ENCODE assay signal across 37 cellular contexts in the genomic region with DNA sequence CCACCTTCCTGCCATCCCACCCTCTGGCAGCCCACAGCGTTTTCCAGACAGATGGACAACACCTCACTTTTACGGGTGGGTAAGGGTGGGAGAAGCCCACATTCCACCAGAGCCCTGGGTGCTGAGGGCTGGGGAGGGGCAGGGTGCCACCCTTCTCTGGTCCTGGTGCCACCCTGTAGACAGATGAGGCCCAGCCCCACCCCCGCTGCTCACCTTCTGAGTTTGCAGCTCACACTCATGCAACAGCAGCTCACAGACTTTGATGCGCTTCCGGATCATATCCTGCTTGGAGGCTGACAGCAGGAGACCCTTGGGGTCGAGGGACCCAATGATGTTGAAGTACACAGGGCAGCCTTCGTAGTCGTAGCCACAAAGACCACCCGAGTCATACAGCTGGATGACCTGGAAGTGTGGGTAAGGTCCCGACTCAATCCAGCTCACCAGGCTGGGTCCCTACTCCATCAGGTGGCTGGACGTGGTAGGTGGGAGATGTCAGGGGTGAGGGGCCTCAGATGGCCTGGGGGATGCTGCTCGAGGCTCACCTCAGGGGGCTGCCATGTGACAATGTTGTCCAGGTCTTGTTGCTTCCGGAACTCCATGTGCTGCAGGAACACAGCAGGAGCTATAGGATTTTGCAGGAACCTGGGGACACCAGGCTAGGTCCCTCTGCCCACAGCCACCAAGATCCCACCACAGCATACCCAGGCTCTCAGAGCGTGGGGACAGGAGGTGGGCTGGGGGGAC. TPM values are rescaled to one million over a fixed set of nuclear protein-coding genes. Genes with fewer than 3 reads are reported as not detected.
"Had no signal": no experiment of that assay in that cellular context is flagged by ENCODE, and none has a peak within 500 bp of the region (broad histone marks: within the 10 kb centered on the region; RNA-seq: fewer than 3 reads in every experiment).

No MANE protein-coding gene starts in this region.

- H3K4me2 ChIP-seq: neural progenitor cell, smooth muscle cell had no signal

- DNase-seq: naive thymus-derived CD4-positive, alpha-beta T cell; natural killer cell; nucleus accumbens; pancreas; right cardiac atrium; spleen; stimulated activated CD4-positive, alpha-beta T cell treated with anti-CD3 and anti-CD28 coated beads, Interleukin-12 subunit alpha, Interleukin-12 subunit beta, amount 100 ng/mL, for 4 hours; stimulated activated CD4-positive, alpha-beta T cell treated with anti-CD3 and anti-CD28 coated beads, Interleukin-1b, Interleukin-23, amount 100 ng/mL, for 48 hours; stimulated activated CD4-positive, alpha-beta T cell treated with anti-CD3 and anti-CD28 coated beads, Interleukin-4, amount 100 ng/mL, for 1 hour; stimulated activated CD4-positive, alpha-beta T cell treated with anti-CD3 and anti-CD28 coated beads, Interleukin-4, amount 100 ng/mL, for 4 hours; stimulated activated CD8-positive, alpha-beta memory T cell treated with anti-CD3 and anti-CD28 coated beads, Interleukin-4, amount 100 ng/mL, for 48 hours; stimulated activated naive B cell treated with anti-CD40 and anti-IgM and Interleukin-4, amounts not matched to agents 10 μg/mL and 1 μg/mL and 100 μg/mL, for 72 hours; stimulated activated naive CD4-positive, alpha-beta T cell treated with Interleukin-2 at 50 U/mL for 16 hours; stomach; thyroid gland; trophoblast cell; upper lobe of left lung had no signal

- H3K36me3 ChIP-seq: neural progenitor cell, neutrophil, pancreas, prostate gland, spleen, stomach, thoracic aorta, thyroid gland, tibial nerve, upper lobe of left lung, vagina had no signal

- H3K9me3 ChIP-seq: neutrophil, pancreas, prostate gland, spleen, stomach, thoracic aorta, thyroid gland, tibial nerve, upper lobe of left lung, vagina had no signal

- FAIRE-seq: pancreas, urothelium cell line had no signal

- H3K4me1 Mint-ChIP-seq: naive thymus-derived CD4-positive, alpha-beta T cell; natural killer cell; nephron; neural progenitor cell; stimulated activated naive B cell treated with anti-CD40 and anti-IgM and Interleukin-4, amounts not matched to agents 10 μg/mL and 1 μg/mL and 100 μg/mL, for 72 hours had no signal

- H3K9ac ChIP-seq: neural progenitor cell had no signal

- H3K27ac ChIP-seq: neural progenitor cell, neutrophil, pancreas, prostate gland, skin epidermis, spleen, stomach, thoracic aorta, thyroid gland, tibial nerve, upper lobe of left lung, vagina had no signal

- H2AFZ ChIP-seq: neural progenitor cell had no signal

- H3K27ac Mint-ChIP-seq: naive thymus-derived CD4-positive, alpha-beta T cell; natural killer cell; nephron; neural progenitor cell; stimulated activated naive B cell treated with anti-CD40 and anti-IgM and Interleukin-4, amounts not matched to agents 10 μg/mL and 1 μg/mL and 100 μg/mL, for 72 hours; stimulated activated naive CD8-positive, alpha-beta T cell treated with anti-CD3 and anti-CD28 coated beads, Interleukin-15, Interleukin-2, amounts not matched to agents 100 ng/mL and 50 ng/mL, for 24 hours had no signal

- H3K4me3 Mint-ChIP-seq: naive thymus-derived CD4-positive, alpha-beta T cell; natural killer cell; nephron; neural progenitor cell; stimulated activated naive B cell treated with anti-CD40 and anti-IgM and Interleukin-4, amounts not matched to agents 10 μg/mL and 1 μg/mL and 100 μg/mL, for 72 hours; stimulated activated naive CD8-positive, alpha-beta T cell treated with anti-CD3 and anti-CD28 coated beads, Interleukin-15, Interleukin-2, amounts not matched to agents 100 ng/mL and 50 ng/mL, for 24 hours had no signal

- H3K36me3 Mint-ChIP-seq: naive thymus-derived CD4-positive, alpha-beta T cell; natural killer cell; neural progenitor cell; stimulated activated naive B cell treated with anti-CD40 and anti-IgM and Interleukin-4, amounts not matched to agents 10 μg/mL and 1 μg/mL and 100 μg/mL, for 72 hours had no signal

- H3K27me3 ChIP-seq: neural progenitor cell, pancreas, thyroid gland, tibial nerve, upper lobe of left lung, vagina had no signal

- H3K4me1 ChIP-seq: neural progenitor cell, pancreas, prostate gland, spleen, stomach, thyroid gland, tibial nerve, upper lobe of left lung, vagina had no signal

- H3K9me3 Mint-ChIP-seq: naive thymus-derived CD4-positive, alpha-beta T cell; natural killer cell; neural progenitor cell; stimulated activated naive B cell treated with anti-CD40 and anti-IgM and Interleukin-4, amounts not matched to agents 10 μg/mL and 1 μg/mL and 100 μg/mL, for 72 hours; stimulated activated naive CD8-positive, alpha-beta T cell treated with anti-CD3 and anti-CD28 coated beads, Interleukin-15, Interleukin-2, amounts not matched to agents 100 ng/mL and 50 ng/mL, for 24 hours had no signal

- ATAC-seq: naive thymus-derived CD4-positive, alpha-beta T cell; natural killer cell; pancreas; right cardiac atrium; sciatic nerve; stimulated activated naive B cell treated with anti-CD40 and anti-IgM and Interleukin-4, amounts not matched to agents 10 μg/mL and 1 μg/mL and 100 μg/mL, for 72 hours had no signal

- H3K4me3 ChIP-seq: neural progenitor cell, pancreas, prostate gland, skin epidermis, smooth muscle cell, spleen, stomach, thoracic aorta, thyroid gland, tibial nerve, upper lobe of left lung, vagina had no signal

RNA-seq across cellular contexts. Expression of a gene that starts 10.3 kb away (rescaled TPM):
- total RNA-seq: naive thymus-derived CD4-positive, alpha-beta T cell; natural killer cell; osteocyte; right cardiac atrium; smooth muscle cell; subcutaneous adipose tissue; thoracic aorta; vagina had no signal
- polyA plus RNA-seq: naive thymus-derived CD4-positive, alpha-beta T cell; neural cell; right cardiac atrium; smooth muscle cell had no signal

RNA-seq across cellular contexts. Expression of a gene that starts 23.4 kb away (rescaled TPM):
- total RNA-seq: naive thymus-derived CD4-positive, alpha-beta T cell; natural killer cell; omental fat pad; osteocyte; pancreas; posterior vena cava; prostate gland; renal cortical epithelial cell; right cardiac atrium; sciatic nerve; smooth muscle cell; spleen; stomach; subcutaneous adipose tissue; temporal lobe; thoracic aorta; tibial nerve; ureter; vagina had no signal
- polyA plus RNA-seq: naive thymus-derived CD4-positive, alpha-beta T cell; neural cell; right cardiac atrium; smooth muscle cell; spleen; stomach had no signal

RNA-seq across cellular contexts. Expression of a gene that starts 51.3 kb away (rescaled TPM):
- total RNA-seq: naive thymus-derived CD4-positive, alpha-beta T cell; vagina had no signal
- polyA plus RNA-seq: naive thymus-derived CD4-positive, alpha-beta T cell; neural cell; smooth muscle cell had no signal
